In the genomic region with DNA sequence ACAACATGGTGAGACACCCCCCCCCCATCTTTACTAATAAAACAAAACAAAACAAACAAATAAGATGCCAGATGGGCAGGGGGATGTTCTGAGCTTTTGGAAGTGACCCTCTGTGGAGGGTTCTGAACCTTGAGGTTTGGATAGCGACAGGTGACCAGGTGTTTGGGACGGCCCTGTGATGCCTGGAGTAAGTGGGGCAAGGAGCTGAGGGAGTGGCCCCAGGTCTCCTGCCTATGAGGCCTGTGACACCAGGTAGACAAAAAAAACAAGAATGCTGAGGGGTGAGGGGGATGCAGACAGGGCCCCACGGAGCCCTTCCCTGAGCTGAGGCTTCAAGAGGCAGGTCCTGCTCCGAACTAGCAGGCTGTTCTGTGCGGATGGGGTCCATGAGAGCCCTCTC, we compare ENCODE assay signal across 16 cellular contexts. TPM values are rescaled to one million over a fixed set of nuclear protein-coding genes. Genes with fewer than 3 reads are reported as not detected.
A peak's percentile ranks its signal among the peaks of the same experiment; 100 is the strongest.
DNase-seq lines count a peak whose midpoint lies in the region; TF ChIP-seq lines count a peak whose summit lies in the region.
"Had no signal": no experiment of that assay in that cellular context is flagged by ENCODE, and none has a peak within 500 bp of the region (broad histone marks: within the 10 kb centered on the region; RNA-seq: fewer than 3 reads in every experiment).

No MANE protein-coding gene starts in this region.

- H3K27me3 Mint-ChIP-seq in osteocyte (ENCODE audit: unreplicated experiment), result no peaks in the 10 kb centered on the region
- no peaks in the 10 kb centered on the region for H3K27me3 Mint-ChIP-seq in type B pancreatic cell

- H3K27ac Mint-ChIP-seq in osteocyte (ENCODE audit: unreplicated experiment), result no peak overlapping the region
- no peak overlapping the region for H3K27ac Mint-ChIP-seq in type B pancreatic cell
- H3K27ac Mint-ChIP-seq: B cell; CD8-positive, alpha-beta T cell had no signal

- no peaks in the 10 kb centered on the region for H3K36me3 Mint-ChIP-seq in osteocyte (ENCODE audit: unreplicated experiment)
- H3K36me3 Mint-ChIP-seq in type B pancreatic cell, result no peaks in the 10 kb centered on the region
- H3K36me3 Mint-ChIP-seq: CD8-positive, alpha-beta T cell had no signal

- peak; percentile 18 for DNase-seq in activated CD8-positive, alpha-beta memory T cell treated with anti-CD3 and anti-CD28 coated beads, Interleukin-2, amount 50 U/mL, for 48 hours
- DNase-seq in activated CD8-positive, alpha-beta memory T cell treated with anti-CD3 and anti-CD28 coated beads, Interleukin-2, amount 50 U/mL, for 4 hours, result no peak
- DNase-seq in islet precursor cell (peak; percentile 29), osteocyte (ENCODE audit: extremely low spot score, unreplicated experiment) (peak; percentile 56), type B pancreatic cell (ENCODE audit: extremely low spot score, unreplicated experiment) (peak; percentile 31), SHP77 (lab: John Stamatoyannopoulos, UW) (no peak), NOMO-1 (lab: John Stamatoyannopoulos, UW; ENCODE audit: unreplicated experiment in 2 of 2) (no peak)
- DNase-seq in activated naive CD4-positive, alpha-beta T cell treated with anti-CD3 and anti-CD28 coated beads, Interleukin-2, amount 50 U/mL, for 16 hours, result no peak
- DNase-seq: 8988T, Calu3, DMS79 treated with DMSO at 0.1 percent for 48 hours, GF-D8, GOT3, H7 had no signal

- H3K4me1 Mint-ChIP-seq in osteocyte (ENCODE audit: unreplicated experiment), result no peaks in the 10 kb centered on the region
- H3K4me1 Mint-ChIP-seq in type B pancreatic cell (ENCODE audit: unreplicated experiment), result no peaks in the 10 kb centered on the region

- H3K4me3 Mint-ChIP-seq in osteocyte (ENCODE audit: unreplicated experiment), result no peak overlapping the region
- H3K4me3 Mint-ChIP-seq in type B pancreatic cell, result no peak overlapping the region
- H3K4me3 Mint-ChIP-seq: B cell; CD8-positive, alpha-beta T cell had no signal

- H3K9me3 Mint-ChIP-seq in osteocyte (ENCODE audit: unreplicated experiment) (no peaks in the 10 kb centered on the region), type B pancreatic cell (no peaks in the 10 kb centered on the region)
- H3K9me3 Mint-ChIP-seq: CD8-positive, alpha-beta T cell had no signal

- TF ChIP-seq CTCF in osteocyte (IDR thresholded peaks at IDR 0.05) (no peak), type B pancreatic cell (conservative IDR thresholded peaks at IDR 0.05) (no peak)

RNA-seq across cellular contexts. Expression of gene ADGRE2, which starts 9.2 kb away (rescaled TPM):
- total RNA-seq in osteocyte, result not detected in 2 replicates
- 1.1 and 10.3 TPM in 2 replicates for total RNA-seq in type B pancreatic cell (ENCODE audit: low replicate concordance)
- total RNA-seq: Calu3, H7 had no signal

Comparison
In these comparisons a context has a peak if more than half of its experiments do, and no peak if none do; other contexts are left out.
1. DNase-seq: peak in activated CD8-positive, alpha-beta memory T cell treated with anti-CD3 and anti-CD28 coated beads, Interleukin-2, amount 50 U/mL, for 48 hours (single experiment), islet precursor cell (single experiment), osteocyte (single experiment) and type B pancreatic cell (single experiment); none in activated CD8-positive, alpha-beta memory T cell treated with anti-CD3 and anti-CD28 coated beads, Interleukin-2, amount 50 U/mL, for 4 hours (single experiment), activated naive CD4-positive, alpha-beta T cell treated with anti-CD3 and anti-CD28 coated beads, Interleukin-2, amount 50 U/mL, for 16 hours (single experiment), SHP77 (0 of 2) and NOMO-1 (0 of 2).